23 cellular contexts compared by ENCODE assay signal in the genomic region with DNA sequence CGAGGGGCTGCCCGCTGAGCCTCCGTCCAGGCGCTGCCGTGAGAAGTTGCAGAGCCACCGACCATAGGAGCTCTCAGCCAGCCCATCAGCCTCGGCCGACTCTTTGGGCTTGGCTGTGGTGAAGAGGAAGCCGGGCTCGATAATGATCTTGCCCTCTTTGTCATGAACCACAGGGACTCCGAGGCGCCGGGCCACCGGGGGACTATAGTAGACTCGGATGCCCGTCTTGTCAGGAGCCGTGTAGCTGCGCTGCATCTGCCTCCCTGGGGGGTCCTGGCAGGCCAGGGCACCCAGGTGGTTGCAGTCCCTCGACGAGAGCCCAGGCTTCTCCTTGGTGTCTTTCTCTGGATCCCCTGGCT.
"Had no signal": no experiment of that assay in that cellular context is flagged by ENCODE, and none has a peak within 500 bp of the region (broad histone marks: within the 10 kb centered on the region; RNA-seq: fewer than 3 reads in every experiment).

No MANE protein-coding gene starts in this region.

- H3K27ac ChIP-seq: heart left ventricle, left lung, lower lobe of right lung, neutrophil, ovary, suprapubic skin, upper lobe of left lung, vagina had no signal

- H3K9me3 ChIP-seq: heart left ventricle, left lung, lower lobe of right lung, neutrophil, ovary, suprapubic skin, thyroid gland, upper lobe of left lung, vagina had no signal

- H3K36me3 ChIP-seq: neutrophil, ovary had no signal

- H3K27me3 ChIP-seq: dorsolateral prefrontal cortex, heart left ventricle, left lung, neutrophil, ovary, suprapubic skin, thyroid gland, upper lobe of left lung, vagina had no signal

- H3K9me3 Mint-ChIP-seq: nephron had no signal

- H3K27ac Mint-ChIP-seq: nephron, progenitor cell of endocrine pancreas had no signal

- H3K4me3 Mint-ChIP-seq: nephron had no signal

- H3K4me1 ChIP-seq: left lung, lower lobe of right lung, upper lobe of left lung had no signal

- H3K27me3 Mint-ChIP-seq: progenitor cell of endocrine pancreas had no signal

- H3K4me3 ChIP-seq: dorsolateral prefrontal cortex, heart left ventricle, left lung, lower lobe of right lung, ovary, suprapubic skin, thyroid gland, upper lobe of left lung, vagina had no signal

- ATAC-seq: left lung; stimulated activated naive CD8-positive, alpha-beta T cell treated with anti-CD3 and anti-CD28 coated beads, Interleukin-15, Interleukin-2, amounts not matched to agents 100 U/mL and 50 U/mL, for 24 hours had no signal

- FAIRE-seq: frontal cortex, small intestine had no signal

- DNase-seq: cortex of kidney; dorsolateral prefrontal cortex; effector CD8-positive, alpha-beta T cell; heart left ventricle; hippocampal formation; lower lobe of right lung; mesenchymal stem cell; midbrain; ovary; right cardiac atrium; small intestine; stimulated activated CD4-positive, alpha-beta T cell treated with anti-CD3 and anti-CD28 coated beads, Interleukin-12 subunit alpha, Interleukin-12 subunit beta, amount 100 ng/mL, for 4 hours; stimulated activated CD4-positive, alpha-beta T cell treated with anti-CD3 and anti-CD28 coated beads, Interleukin-2, amount 100 ng/mL, for 48 hours; stimulated activated naive CD8-positive, alpha-beta T cell treated with anti-CD3 and anti-CD28 coated beads, Interleukin-15, Interleukin-2, amounts not matched to agents 100 U/mL and 50 U/mL, for 24 hours; thyroid gland had no signal
